In genomic region chr11:65559535-65559934, GRCh38 we compare ENCODE assay signal across 7 cellular contexts. TPM values are rescaled to one million over a fixed set of nuclear protein-coding genes. Genes with fewer than 3 reads are reported as not detected.
DNase-seq lines count a peak whose midpoint lies in the region; ATAC-seq and TF ChIP-seq lines count a peak whose summit lies in the region.

No MANE protein-coding gene starts in this region.

- H3K9me3 Mint-ChIP-seq in HFFc6, result no peaks in the 10 kb centered on the region
- H3K9me3 Mint-ChIP-seq in activated T-cell treated with anti-CD3 and anti-CD28 coated beads, Interleukin-2, amount 50 U/mL, for 72 hours, result no peaks in the 10 kb centered on the region
- no peaks in the 10 kb centered on the region for H3K9me3 Mint-ChIP-seq in stimulated activated memory B cell treated with anti-CD40 and anti-IgM and Interleukin-4, amounts not matched to agents 10 μg/mL and 1 μg/mL and 100 μg/mL, for 72 hours

- 54% methylated on average over 5 of the region's 5 CpGs for WGBS in right cardiac atrium

- H3K4me3 ChIP-seq in right cardiac atrium (ENCODE audit: low read length), result no peak overlapping the region

- DNase-seq in HFFc6, result no peak
- DNase-seq in activated T-cell treated with anti-CD3 and anti-CD28 coated beads, Interleukin-2, amount 50 U/mL, for 72 hours, result peak in 1 of 2 donors; percentile 40
- DNase-seq in right cardiac atrium, result peak in 1 of 3 donors; percentile 48
- DNase-seq in NCI-H2107 treated with DMSO at 0.1 percent for 48 hours (lab: John Stamatoyannopoulos, UW; ENCODE audit: unreplicated experiment), result no peak
- DNase-seq in head of caudate nucleus, result no peak

- no peaks in the 10 kb centered on the region for H3K9me3 ChIP-seq in right cardiac atrium (ENCODE audit: control insufficient read depth, low read length)

- H3K4me1 ChIP-seq in right cardiac atrium (ENCODE audit: control insufficient read depth, insufficient read depth, low read length), result peaks cover 12% of the 10 kb centered on the region

- no peak for TF ChIP-seq CTCF in HFFc6 (IDR thresholded peaks at IDR 0.05)

- peak overlapping the region; percentile 99 for H3K27ac ChIP-seq in right cardiac atrium (ENCODE audit: low read length)

- peak overlapping the region; percentile 90 for H3K27ac Mint-ChIP-seq in HFFc6
- H3K27ac Mint-ChIP-seq in activated T-cell treated with anti-CD3 and anti-CD28 coated beads, Interleukin-2, amount 50 U/mL, for 72 hours, result no peak overlapping the region
- H3K27ac Mint-ChIP-seq in stimulated activated memory B cell treated with anti-CD40 and anti-IgM and Interleukin-4, amounts not matched to agents 10 μg/mL and 1 μg/mL and 100 μg/mL, for 72 hours, result peak overlapping the region; percentile 71

- no peak overlapping the region; the same call in none of the 2 replicates for H3K4me3 Mint-ChIP-seq in HFFc6
- peak overlapping the region; percentile 46 to 77 for H3K4me3 Mint-ChIP-seq in activated T-cell treated with anti-CD3 and anti-CD28 coated beads, Interleukin-2, amount 50 U/mL, for 72 hours
- no peak overlapping the region for H3K4me3 Mint-ChIP-seq in stimulated activated memory B cell treated with anti-CD40 and anti-IgM and Interleukin-4, amounts not matched to agents 10 μg/mL and 1 μg/mL and 100 μg/mL, for 72 hours

- intact Hi-C loops in right cardiac atrium (cut with DNase I) (no loop called here), head of caudate nucleus (cut with DNase I) (no loop called here)

- peak; percentile 65 to 75 for ATAC-seq in activated T-cell treated with anti-CD3 and anti-CD28 coated beads, Interleukin-2, amount 50 U/mL, for 72 hours (replicated peaks in 1 of 2)
- ATAC-seq in right cardiac atrium (no peak), HG02973 (IDR thresholded peaks at IDR 0.05; ENCODE audit: unreplicated experiment) (no peak)
- no peak for ATAC-seq in stimulated activated memory B cell treated with anti-CD40 and anti-IgM and Interleukin-4, amounts not matched to agents 10 μg/mL and 1 μg/mL and 100 μg/mL, for 72 hours

- no peaks in the 10 kb centered on the region; the same call in 1 of the 2 replicates for H3K27me3 Mint-ChIP-seq in HFFc6 (ENCODE audit: insufficient read depth)
- no peaks in the 10 kb centered on the region for H3K27me3 Mint-ChIP-seq in activated T-cell treated with anti-CD3 and anti-CD28 coated beads, Interleukin-2, amount 50 U/mL, for 72 hours (ENCODE audit: low read depth)
- H3K27me3 Mint-ChIP-seq in stimulated activated memory B cell treated with anti-CD40 and anti-IgM and Interleukin-4, amounts not matched to agents 10 μg/mL and 1 μg/mL and 100 μg/mL, for 72 hours, result no peaks in the 10 kb centered on the region

- H3K4me1 Mint-ChIP-seq in HFFc6 (ENCODE audit: low read depth), result peaks cover 64% of the 10 kb centered on the region
- H3K4me1 Mint-ChIP-seq in activated T-cell treated with anti-CD3 and anti-CD28 coated beads, Interleukin-2, amount 50 U/mL, for 72 hours (ENCODE audit: low read depth), result peaks cover 65% of the 10 kb centered on the region
- peaks cover 59% of the 10 kb centered on the region for H3K4me1 Mint-ChIP-seq in stimulated activated memory B cell treated with anti-CD40 and anti-IgM and Interleukin-4, amounts not matched to agents 10 μg/mL and 1 μg/mL and 100 μg/mL, for 72 hours

- H3K36me3 Mint-ChIP-seq in HFFc6 (ENCODE audit: low read depth), result peaks cover 5% of the 10 kb centered on the region; the same call in 1 of the 2 replicates
- no peaks in the 10 kb centered on the region for H3K36me3 Mint-ChIP-seq in activated T-cell treated with anti-CD3 and anti-CD28 coated beads, Interleukin-2, amount 50 U/mL, for 72 hours (ENCODE audit: insufficient read depth in 2 of 2)
- no peaks in the 10 kb centered on the region for H3K36me3 Mint-ChIP-seq in stimulated activated memory B cell treated with anti-CD40 and anti-IgM and Interleukin-4, amounts not matched to agents 10 μg/mL and 1 μg/mL and 100 μg/mL, for 72 hours

- H3K27me3 ChIP-seq in right cardiac atrium (ENCODE audit: control insufficient read depth, insufficient read depth), result no peaks in the 10 kb centered on the region

RNA-seq across cellular contexts. Expression of gene LTBP3, which starts 1.4 kb away (rescaled TPM):
- 10 to 100 TPM; 64.0 to 78.1 (median 66.0) TPM for total RNA-seq in HFFc6 (2021; fragmentation: NEBNext Ultra II Directional; extraction: Animal tissue kit (Norgen Biotek cat#: 25700))
- total RNA-seq in activated T-cell treated with anti-CD3 and anti-CD28 coated beads, Interleukin-2, amount 50 U/mL, for 72 hours, result 100 to 1,000 TPM; 106 TPM
- 100 to 1,000 TPM; 128 to 161 (median 140) TPM for total RNA-seq in right cardiac atrium
- 60.2 TPM for polyA plus RNA-seq in right cardiac atrium

RNA-seq across cellular contexts. Expression of gene ZNRD2, which starts 10.7 kb away (rescaled TPM):
- total RNA-seq in HFFc6 (2021; fragmentation: NEBNext Ultra II Directional; extraction: Animal tissue kit (Norgen Biotek cat#: 25700)), result 10 to 100 TPM; 57.7 to 72.0 (median 64.3) TPM
- 10 to 100 TPM; 23.5 to 25.1 TPM for total RNA-seq in activated T-cell treated with anti-CD3 and anti-CD28 coated beads, Interleukin-2, amount 50 U/mL, for 72 hours
- 10 to 100 TPM; 32.6 to 35.3 (median 34.9) TPM for total RNA-seq in right cardiac atrium
- 56.8 TPM for polyA plus RNA-seq in right cardiac atrium

RNA-seq across cellular contexts. Expression of gene FAM89B, which starts 12.8 kb away (rescaled TPM):
- total RNA-seq in HFFc6 (2021; fragmentation: NEBNext Ultra II Directional; extraction: Animal tissue kit (Norgen Biotek cat#: 25700)), result 10 to 100 TPM; 40.9 to 52.8 (median 43.7) TPM
- 10 to 100 TPM; 21.4 to 26.7 TPM for total RNA-seq in activated T-cell treated with anti-CD3 and anti-CD28 coated beads, Interleukin-2, amount 50 U/mL, for 72 hours
- total RNA-seq in right cardiac atrium, result 10 to 100 TPM; 40.5 to 46.6 (median 45.9) TPM
- 43.0 TPM for polyA plus RNA-seq in right cardiac atrium

RNA-seq across cellular contexts. Expression of gene EHBP1L1, which starts 16.3 kb away (rescaled TPM):
- total RNA-seq in HFFc6 (2021; fragmentation: NEBNext Ultra II Directional; extraction: Animal tissue kit (Norgen Biotek cat#: 25700)), result 10 to 100 TPM; 47.5 to 69.3 (median 61.3) TPM
- total RNA-seq in activated T-cell treated with anti-CD3 and anti-CD28 coated beads, Interleukin-2, amount 50 U/mL, for 72 hours, result 100 to 1,000 TPM in 1 of 2 donors, 10 to 100 TPM in 1; 93.9 to 113 TPM
- 10 to 100 TPM; 43.9 to 80.2 (median 48.2) TPM for total RNA-seq in right cardiac atrium
- polyA plus RNA-seq in right cardiac atrium, result 35.7 TPM

RNA-seq across cellular contexts. Expression of gene SCYL1, which starts 34.7 kb away (rescaled TPM):
- 100 to 1,000 TPM; 120 to 137 (median 126) TPM for total RNA-seq in HFFc6 (2021; fragmentation: NEBNext Ultra II Directional; extraction: Animal tissue kit (Norgen Biotek cat#: 25700))
- total RNA-seq in activated T-cell treated with anti-CD3 and anti-CD28 coated beads, Interleukin-2, amount 50 U/mL, for 72 hours, result 10 to 100 TPM; 77.9 to 83.4 TPM
- 10 to 100 TPM; 59.9 to 65.2 (median 62.8) TPM for total RNA-seq in right cardiac atrium
- polyA plus RNA-seq in right cardiac atrium, result 56.6 TPM

Comparison
In these comparisons a context has a peak if more than half of its experiments do, and no peak if none do; other contexts are left out.
1. H3K4me3 Mint-ChIP-seq: peak in activated T-cell treated with anti-CD3 and anti-CD28 coated beads, Interleukin-2, amount 50 U/mL, for 72 hours (2 of 2); none in HFFc6 (single experiment) and stimulated activated memory B cell treated with anti-CD40 and anti-IgM and Interleukin-4, amounts not matched to agents 10 μg/mL and 1 μg/mL and 100 μg/mL, for 72 hours (single experiment).
2. ATAC-seq: peak in activated T-cell treated with anti-CD3 and anti-CD28 coated beads, Interleukin-2, amount 50 U/mL, for 72 hours (2 of 2); none in right cardiac atrium (0 of 2), stimulated activated memory B cell treated with anti-CD40 and anti-IgM and Interleukin-4, amounts not matched to agents 10 μg/mL and 1 μg/mL and 100 μg/mL, for 72 hours (single experiment) and HG02973 (single experiment).